In genomic region chr1:1959840-1960479, GRCh38 we compare ENCODE assay signal across 8 cellular contexts. TPM values are rescaled to one million over a fixed set of nuclear protein-coding genes. Genes with fewer than 3 reads are reported as not detected.
A peak's percentile ranks its signal among the peaks of the same experiment; 100 is the strongest.
DNase-seq lines count a peak whose midpoint lies in the region; ATAC-seq, FAIRE-seq and TF ChIP-seq lines count a peak whose summit lies in the region.

No MANE protein-coding gene starts in this region.

- peaks cover 6% of the 10 kb centered on the region; the same call in 1 of the 3 replicates for H3K4me1 ChIP-seq in A549
- peaks cover 86% of the 10 kb centered on the region for H3K4me1 ChIP-seq in HepG2 (ENCODE audit: insufficient read depth, low read length)

- TF ChIP-seq CTCF in A549 (IDR thresholded peaks at IDR 0.05): peak; percentile 75
- peak; percentile 98 for TF ChIP-seq CTCF in HepG2 (CRISPR knock-in tag; IDR thresholded peaks at IDR 0.05)

- H3K27me3 ChIP-seq in HepG2 (ENCODE audit: control insufficient read depth in 1 of 2, insufficient read depth in 2 of 2, low read length in 2 of 2): peaks cover 2 to 57% of the 10 kb centered on the region in 2 experiments; a peak in 4 of 5 replicates

- no peaks in the 10 kb centered on the region for H3K9me3 Mint-ChIP-seq in activated CD4-positive, alpha-beta T cell treated with anti-CD3 and anti-CD28 coated beads, Interleukin-2, amount 10 ng/mL, durations not matched to agents 24 days and 14 days

- H4K20me1 ChIP-seq in HepG2 (ENCODE audit: insufficient read depth, low read length): no peaks in the 10 kb centered on the region

- 5% methylated on average over 12 of the region's 23 CpGs for WGBS in A549 (ENCODE audit: missing lambda C conversion rate)
- WGBS in HepG2 (ENCODE audit: low lambda C conversion rate): 21% methylated on average over 4 of the region's 23 CpGs

- POLR2A ChIA-PET in A549 (lab: Yijun Ruan, JAX): interaction anchor here (1.6 kb wide), 1 partner anchor 85 kb away, joined by 5 read pairs; no protein-coding TSS in a partner anchor
- POLR2A ChIA-PET in HepG2 (lab: Yijun Ruan, JAX): interaction anchor here (1.0 to 1.9 kb wide), 5 partner anchors 16 to 85 kb away, joined by 3 to 9 read pairs (median 3); no protein-coding TSS in a partner anchor

- CTCF ChIA-PET in A549 (lab: Yijun Ruan, JAX): interaction anchor here (0.7 to 6.9 kb wide), 23 partner anchors 9 to 183 kb away, joined by 3 to 126 read pairs (median 3); no protein-coding TSS in a partner anchor
- CTCF ChIA-PET in HepG2 (lab: Yijun Ruan, JAX; ENCODE audit: low intra/inter-chr PET ratio, low total read pairs): interaction anchor here (1.6 to 3.3 kb wide), 3 partner anchors 14 to 86 kb away, joined by 5 to 30 read pairs (median 6); no protein-coding TSS in a partner anchor

- 0 out of 2 replicates have a peak overlapping the region, but pooled peaks have one; percentile 7 for H3K9ac ChIP-seq in HepG2 (ENCODE audit: insufficient read depth, low read depth, low read length)

- no peak for TF ChIP-seq EP300 in A549 (IDR thresholded peaks at IDR 0.05)
- TF ChIP-seq EP300 in HepG2 (IDR thresholded peaks at IDR 0.05; ENCODE audit: low read depth in 2 of 2, low read length in 2 of 2): peak in 1 of 2 experiments; percentile 62; a peak in 1 of 4 replicates
- TF ChIP-seq EP300 in HepG2 (CRISPR knock-in tag; IDR thresholded peaks at IDR 0.05; ENCODE audit: borderline replicate concordance): no peak; the same call in 1 of the 2 replicates

- H2AFZ ChIP-seq in HepG2 (ENCODE audit: low read length): no peak overlapping the region

- TF ChIP-seq POLR2A in A549 (IDR thresholded peaks at IDR 0.05; ENCODE audit: low read length): no peak
- TF ChIP-seq POLR2A in GM12892 (IDR thresholded peaks at IDR 0.05; ENCODE audit: low read depth, low read length): no peak
- no peak; a peak in 1 of 4 replicates for TF ChIP-seq POLR2A in HepG2 (IDR thresholded peaks at IDR 0.05; ENCODE audit: insufficient read depth in 1 of 2, low read depth in 2 of 2, low read length in 2 of 2)

- peaks cover 6% of the 10 kb centered on the region for H3K27me3 Mint-ChIP-seq in activated CD4-positive, alpha-beta T cell treated with anti-CD3 and anti-CD28 coated beads, Interleukin-2, amount 10 ng/mL, durations not matched to agents 24 days and 14 days

- H3K9me3 ChIP-seq in A549 (no peaks in the 10 kb centered on the region), HepG2 (ENCODE audit: low read length) (no peaks in the 10 kb centered on the region)

- H3K4me2 ChIP-seq in A549 (peak overlapping the region; percentile 96), HepG2 (ENCODE audit: low read depth, low read length) (peak overlapping the region; percentile 67)

- H3K36me3 ChIP-seq in HepG2 (replicated peaks in 1 of 2; ENCODE audit: control insufficient read depth in 1 of 2, insufficient read depth in 2 of 2, low read length in 2 of 2): no peaks in the 10 kb centered on the region

- intact Hi-C loops in activated CD4-positive, alpha-beta T cell treated with anti-CD3 and anti-CD28 coated beads, Interleukin-2, amount 10 ng/mL, durations not matched to agents 24 days and 14 days (cut with micrococcal nuclease): loop anchor here (2.0 kb wide), 1 partner anchor 85 kb away; no protein-coding TSS in a partner anchor
- intact Hi-C loops in HepG2 (cut with micrococcal nuclease; ENCODE audit: unreplicated experiment): loop anchor here (1.0 to 5.0 kb wide), 2 partner anchors 14 to 87 kb away; no protein-coding TSS in a partner anchor

- DNase-seq in A549 (ENCODE audit: low read depth in 1 of 2, low spot score in 1 of 2) (peak; percentile 78 to 89), GM12892 (ENCODE audit: insufficient read length) (peak; percentile 75), NCI-H446 (lab: John Stamatoyannopoulos, UW) (peak; percentile 55 to 79), dedifferentiated amniotic fluid mesenchymal stem cell (ENCODE audit: extremely low spot score) (peak; percentile 17), HepG2 (ENCODE audit: low spot score) (peak; percentile 81)
- peak; percentile 92 for DNase-seq in activated CD4-positive, alpha-beta T cell treated with anti-CD3 and anti-CD28 coated beads, Interleukin-2, amount 10 ng/mL, durations not matched to agents 24 days and 14 days
- DNase-seq in stimulated activated CD4-positive, alpha-beta T cell treated with anti-CD3 and anti-CD28 coated beads, TNF-alpha, amount 100 ng/mL, for 24 hours (ENCODE audit: low read depth in 3 of 3): peak; percentile 38 to 84 (median 45)

- H3K4me3 Mint-ChIP-seq in activated CD4-positive, alpha-beta T cell treated with anti-CD3 and anti-CD28 coated beads, Interleukin-2, amount 10 ng/mL, durations not matched to agents 24 days and 14 days: no peak overlapping the region

- no TSS peak for BruUV-seq in HepG2 (replicated peaks; lab: Mats Ljungman, UMichigan)

- H3K27ac ChIP-seq in A549 (peak overlapping the region; percentile 21 to 29; a peak in 2 of 6 replicates), HepG2 (ENCODE audit: extremely low read length, insufficient read depth, low read length) (no peak overlapping the region)

- H3K79me2 ChIP-seq in HepG2 (ENCODE audit: insufficient read depth, low read length): no peaks in the 10 kb centered on the region

- H3K4me1 Mint-ChIP-seq in activated CD4-positive, alpha-beta T cell treated with anti-CD3 and anti-CD28 coated beads, Interleukin-2, amount 10 ng/mL, durations not matched to agents 24 days and 14 days: no peaks in the 10 kb centered on the region

- peak overlapping the region; percentile 36 for H3K4me3 ChIP-seq in A549
- peak overlapping the region in 2 of 3 experiments; percentile 23 to 51; a peak in 2 of 6 replicates for H3K4me3 ChIP-seq in HepG2 (replicated peaks in 1 of 3; ENCODE audit: insufficient read depth in 1 of 3, low read depth in 2 of 3, low read length in 3 of 3)

- no peak overlapping the region for H3K27ac Mint-ChIP-seq in activated CD4-positive, alpha-beta T cell treated with anti-CD3 and anti-CD28 coated beads, Interleukin-2, amount 10 ng/mL, durations not matched to agents 24 days and 14 days

- in situ Hi-C loops in HepG2 (cut with HindIII; ENCODE audit: extremely low pct_ligation_motif_present, low pct_unique_long_range_greater_than_20kb): loop anchor here (5.0 kb wide), 1 partner anchor 87 kb away; no protein-coding TSS in a partner anchor

- TF ChIP-seq RAD21 in A549 (conservative IDR thresholded peaks at IDR 0.05 in 1 of 2, IDR thresholded peaks at IDR 0.05 in 1 of 2) (peak; percentile 62 to 71), HepG2 (CRISPR knock-in tag; IDR thresholded peaks at IDR 0.05) (peak; percentile 90)

- FAIRE-seq in A549 (lab: Jason Lieb, UNC): no peak
- FAIRE-seq in GM12892 (lab: Jason Lieb, UNC): no peak
- peak; percentile 70 for FAIRE-seq in HepG2 (lab: Jason Lieb, UNC)

- ATAC-seq in A549: peak; percentile 92 to 95
- ATAC-seq in HepG2: peak; percentile 81
- ATAC-seq in GM19395 (IDR thresholded peaks at IDR 0.05; ENCODE audit: unreplicated experiment): no peak

- no peaks in the 10 kb centered on the region for H3K36me3 Mint-ChIP-seq in activated CD4-positive, alpha-beta T cell treated with anti-CD3 and anti-CD28 coated beads, Interleukin-2, amount 10 ng/mL, durations not matched to agents 24 days and 14 days (ENCODE audit: low read depth)

RNA-seq across cellular contexts. Expression of gene TMEM52, which starts 40.9 kb away (rescaled TPM):
- 0.41 and 0.52 TPM in 2 replicates for polyA plus RNA-seq in A549 (2011; rRNA removed)
- 1.5 and 2.1 TPM in 2 replicates for polyA plus RNA-seq in A549 (2012; cell fraction: cytosol; rRNA removed)
- 2.4 and 3.5 TPM in 2 replicates for polyA plus RNA-seq in A549 (2012; cell fraction: nucleus; rRNA removed)
- polyA plus RNA-seq in A549 (2017; fragmentation: RNase III; extraction: RNeasy Plus Mini Kit Qiagen cat#74134 plus additional on column Dnase treatment): 0.36 to 0.38 TPM (median 0.37 TPM) in 3 replicates
- polyA minus RNA-seq in A549 (2011; rRNA and poly(A)+ RNA removed): 0.54 TPM in 1 of 2 replicates, not detected in the other
- polyA plus RNA-seq in GM12892 (2012; ENCODE audit: missing spikeins): not detected
- 1.1 and 3.1 TPM in 2 replicates for total RNA-seq in activated CD4-positive, alpha-beta T cell treated with anti-CD3 and anti-CD28 coated beads, Interleukin-2, amount 10 ng/mL, durations not matched to agents 24 days and 14 days
- total RNA-seq in HepG2 (2016; rRNA removed; fragmentation: Illumina TruSeq; extraction: Trizol): 12.9 and 18.7 TPM in 2 replicates
- total RNA-seq in HepG2 (2016; cell fraction: cytosol; rRNA removed; fragmentation: Illumina TruSeq; extraction: Trizol; ENCODE audit: low read depth): 49.1 and 56.2 TPM in 2 replicates
- 9.2 and 18.5 TPM in 2 replicates for total RNA-seq in HepG2 (2016; cell fraction: insoluble cytoplasmic fraction; rRNA removed; fragmentation: Illumina TruSeq; extraction: Trizol)
- 52.4 and 62.3 TPM in 2 replicates for total RNA-seq in HepG2 (2016; cell fraction: membrane; rRNA removed; fragmentation: Illumina TruSeq; extraction: Trizol)
- total RNA-seq in HepG2 (2016; cell fraction: nucleus; rRNA removed; fragmentation: Illumina TruSeq; extraction: Trizol): 7.7 and 11.9 TPM in 2 replicates
- polyA plus RNA-seq in HepG2 (2011; rRNA removed): 13.2 and 15.3 TPM in 2 replicates
- polyA plus RNA-seq in HepG2 (2011; cell fraction: cytosol; rRNA removed): 12.8 and 25.5 TPM in 2 replicates
- 29.4 and 36.3 TPM in 2 replicates for polyA plus RNA-seq in HepG2 (2011; cell fraction: nucleus; rRNA removed)
- polyA plus RNA-seq in HepG2 (2012): 6.6 and 7.8 TPM in 2 replicates
- polyA plus RNA-seq in HepG2 (2016; cell fraction: cytosol; fragmentation: Illumina TruSeq; extraction: Trizol; ENCODE audit: low read depth): 77.9 and 88.5 TPM in 2 replicates
- 13.6 and 17.5 TPM in 2 replicates for polyA plus RNA-seq in HepG2 (2016; cell fraction: insoluble cytoplasmic fraction; fragmentation: Illumina TruSeq; extraction: Trizol; ENCODE audit: low read depth)
- polyA plus RNA-seq in HepG2 (2016; cell fraction: membrane; fragmentation: Illumina TruSeq; extraction: Trizol; ENCODE audit: low read depth): 69.4 and 73.4 TPM in 2 replicates
- polyA plus RNA-seq in HepG2 (2016; cell fraction: nucleus; fragmentation: Illumina TruSeq; extraction: Trizol; ENCODE audit: insufficient read depth, low read depth): 21.1 and 21.2 TPM in 2 replicates
- polyA minus RNA-seq in HepG2 (2011; rRNA and poly(A)+ RNA removed; ENCODE audit: low replicate concordance): 1.1 and 27.0 TPM in 2 replicates
- 7.6 and 7.8 TPM in 2 replicates for polyA minus RNA-seq in HepG2 (2011; cell fraction: cytosol; rRNA and poly(A)+ RNA removed)
- polyA minus RNA-seq in HepG2 (2011; cell fraction: nucleus; rRNA and poly(A)+ RNA removed): 2.3 and 2.6 TPM in 2 replicates

RNA-seq across cellular contexts. Expression of gene CFAP74, which starts 43.6 kb away (rescaled TPM):
- polyA plus RNA-seq in A549 (2011; rRNA removed) (0.04 and 0.13 TPM in 2 replicates), A549 (2017; fragmentation: RNase III; extraction: RNeasy Plus Mini Kit Qiagen cat#74134 plus additional on column Dnase treatment) (0.03 to 0.05 TPM in 2 of 3 replicates, not detected in the other), HepG2 (2011; rRNA removed) (0.57 and 0.62 TPM in 2 replicates)
- polyA plus RNA-seq in A549 (2012; cell fraction: cytosol; rRNA removed): 0.08 TPM in 1 of 2 replicates, not detected in the other
- 0.10 and 0.16 TPM in 2 replicates for polyA plus RNA-seq in A549 (2012; cell fraction: nucleus; rRNA removed)
- polyA minus RNA-seq in A549 (2011; rRNA and poly(A)+ RNA removed): not detected in 2 replicates
- polyA plus RNA-seq in GM12892 (2012; ENCODE audit: missing spikeins): not detected
- total RNA-seq in activated CD4-positive, alpha-beta T cell treated with anti-CD3 and anti-CD28 coated beads, Interleukin-2, amount 10 ng/mL, durations not matched to agents 24 days and 14 days: not detected in 2 replicates
- total RNA-seq in HepG2 (2016; rRNA removed; fragmentation: Illumina TruSeq; extraction: Trizol): 0.27 TPM in 1 of 2 replicates, not detected in the other
- 0.09 TPM in 1 of 2 replicates, not detected in the other for total RNA-seq in HepG2 (2016; cell fraction: cytosol; rRNA removed; fragmentation: Illumina TruSeq; extraction: Trizol; ENCODE audit: low read depth)
- 0.09 and 0.10 TPM in 2 replicates for total RNA-seq in HepG2 (2016; cell fraction: insoluble cytoplasmic fraction; rRNA removed; fragmentation: Illumina TruSeq; extraction: Trizol)
- total RNA-seq in HepG2 (2016; cell fraction: membrane; rRNA removed; fragmentation: Illumina TruSeq; extraction: Trizol): 0.07 and 0.09 TPM in 2 replicates
- total RNA-seq in HepG2 (2016; cell fraction: nucleus; rRNA removed; fragmentation: Illumina TruSeq; extraction: Trizol): 0.28 and 0.66 TPM in 2 replicates
- 0.13 TPM in 2 replicates for polyA plus RNA-seq in HepG2 (2011; cell fraction: cytosol; rRNA removed)
- polyA plus RNA-seq in HepG2 (2011; cell fraction: nucleus; rRNA removed): 4.1 and 5.0 TPM in 2 replicates
- polyA plus RNA-seq in HepG2 (2012): 0.67 and 2.1 TPM in 2 replicates
- polyA plus RNA-seq in HepG2 (2016; cell fraction: cytosol; fragmentation: Illumina TruSeq; extraction: Trizol; ENCODE audit: low read depth): 0.05 TPM in 1 of 2 replicates, not detected in the other
- polyA plus RNA-seq in HepG2 (2016; cell fraction: insoluble cytoplasmic fraction; fragmentation: Illumina TruSeq; extraction: Trizol; ENCODE audit: low read depth): 0.08 and 0.10 TPM in 2 replicates
- polyA plus RNA-seq in HepG2 (2016; cell fraction: membrane; fragmentation: Illumina TruSeq; extraction: Trizol; ENCODE audit: low read depth): 0.11 TPM in 1 of 2 replicates, not detected in the other
- polyA plus RNA-seq in HepG2 (2016; cell fraction: nucleus; fragmentation: Illumina TruSeq; extraction: Trizol; ENCODE audit: insufficient read depth, low read depth): 0.48 and 0.64 TPM in 2 replicates
- polyA minus RNA-seq in HepG2 (2011; rRNA and poly(A)+ RNA removed; ENCODE audit: low replicate concordance): 0.56 TPM in 1 of 2 replicates, not detected in the other
- polyA minus RNA-seq in HepG2 (2011; cell fraction: cytosol; rRNA and poly(A)+ RNA removed): 0.20 TPM in 1 of 2 replicates, not detected in the other
- 0.77 and 0.99 TPM in 2 replicates for polyA minus RNA-seq in HepG2 (2011; cell fraction: nucleus; rRNA and poly(A)+ RNA removed)

RNA-seq across cellular contexts. Expression of gene CALML6, which starts 44.9 kb away (rescaled TPM):
- polyA plus RNA-seq in A549 (2011; rRNA removed) (0.29 and 0.49 TPM in 2 replicates), A549 (2017; fragmentation: RNase III; extraction: RNeasy Plus Mini Kit Qiagen cat#74134 plus additional on column Dnase treatment) (0.35 to 0.55 TPM (median 0.49 TPM) in 3 replicates), HepG2 (2011; rRNA removed) (0.12 TPM in 1 of 2 replicates, not detected in the other)
- polyA plus RNA-seq in A549 (2012; cell fraction: cytosol; rRNA removed): 0.08 and 0.12 TPM in 2 replicates
- 2.3 and 2.7 TPM in 2 replicates for polyA plus RNA-seq in A549 (2012; cell fraction: nucleus; rRNA removed)
- not detected in 2 replicates for polyA minus RNA-seq in A549 (2011; rRNA and poly(A)+ RNA removed)
- polyA plus RNA-seq in GM12892 (2012; ENCODE audit: missing spikeins): 0.32 TPM
- total RNA-seq in activated CD4-positive, alpha-beta T cell treated with anti-CD3 and anti-CD28 coated beads, Interleukin-2, amount 10 ng/mL, durations not matched to agents 24 days and 14 days: 0.59 TPM in 1 of 2 replicates, not detected in the other
- total RNA-seq in HepG2 (2016; rRNA removed; fragmentation: Illumina TruSeq; extraction: Trizol): 0.11 TPM in 1 of 2 replicates, not detected in the other
- not detected in 2 replicates for total RNA-seq in HepG2 (2016; cell fraction: cytosol; rRNA removed; fragmentation: Illumina TruSeq; extraction: Trizol; ENCODE audit: low read depth)
- total RNA-seq in HepG2 (2016; cell fraction: insoluble cytoplasmic fraction; rRNA removed; fragmentation: Illumina TruSeq; extraction: Trizol): 0.13 TPM in 1 of 2 replicates, not detected in the other
- total RNA-seq in HepG2 (2016; cell fraction: membrane; rRNA removed; fragmentation: Illumina TruSeq; extraction: Trizol): not detected in 2 replicates
- not detected in 2 replicates for total RNA-seq in HepG2 (2016; cell fraction: nucleus; rRNA removed; fragmentation: Illumina TruSeq; extraction: Trizol)
- not detected in 2 replicates for polyA plus RNA-seq in HepG2 (2011; cell fraction: cytosol; rRNA removed)
- 0.80 and 1.5 TPM in 2 replicates for polyA plus RNA-seq in HepG2 (2011; cell fraction: nucleus; rRNA removed)
- polyA plus RNA-seq in HepG2 (2012): not detected in 2 replicates
- polyA plus RNA-seq in HepG2 (2016; cell fraction: cytosol; fragmentation: Illumina TruSeq; extraction: Trizol; ENCODE audit: low read depth): not detected in 2 replicates
- polyA plus RNA-seq in HepG2 (2016; cell fraction: insoluble cytoplasmic fraction; fragmentation: Illumina TruSeq; extraction: Trizol; ENCODE audit: low read depth): not detected in 2 replicates
- polyA plus RNA-seq in HepG2 (2016; cell fraction: membrane; fragmentation: Illumina TruSeq; extraction: Trizol; ENCODE audit: low read depth): not detected in 2 replicates
- polyA plus RNA-seq in HepG2 (2016; cell fraction: nucleus; fragmentation: Illumina TruSeq; extraction: Trizol; ENCODE audit: insufficient read depth, low read depth): 0.38 and 0.87 TPM in 2 replicates
- not detected in 2 replicates for polyA minus RNA-seq in HepG2 (2011; rRNA and poly(A)+ RNA removed; ENCODE audit: low replicate concordance)
- not detected in 2 replicates for polyA minus RNA-seq in HepG2 (2011; cell fraction: cytosol; rRNA and poly(A)+ RNA removed)
- 0.64 TPM in 1 of 2 replicates, not detected in the other for polyA minus RNA-seq in HepG2 (2011; cell fraction: nucleus; rRNA and poly(A)+ RNA removed)

RNA-seq across cellular contexts. Expression of gene GABRD, which starts 59.2 kb away (rescaled TPM):
- polyA plus RNA-seq in A549 (2011; rRNA removed): 0.12 and 0.17 TPM in 2 replicates
- polyA plus RNA-seq in A549 (2012; cell fraction: cytosol; rRNA removed): 0.33 and 0.86 TPM in 2 replicates
- polyA plus RNA-seq in A549 (2012; cell fraction: nucleus; rRNA removed): 0.90 and 1.5 TPM in 2 replicates
- 0.16 to 0.52 TPM (median 0.38 TPM) in 3 replicates for polyA plus RNA-seq in A549 (2017; fragmentation: RNase III; extraction: RNeasy Plus Mini Kit Qiagen cat#74134 plus additional on column Dnase treatment)
- 0.49 TPM in 1 of 2 replicates, not detected in the other for polyA minus RNA-seq in A549 (2011; rRNA and poly(A)+ RNA removed)
- not detected for polyA plus RNA-seq in GM12892 (2012; ENCODE audit: missing spikeins)
- not detected in 2 replicates for total RNA-seq in activated CD4-positive, alpha-beta T cell treated with anti-CD3 and anti-CD28 coated beads, Interleukin-2, amount 10 ng/mL, durations not matched to agents 24 days and 14 days
- not detected in 2 replicates for total RNA-seq in HepG2 (2016; rRNA removed; fragmentation: Illumina TruSeq; extraction: Trizol)
- not detected in 2 replicates for total RNA-seq in HepG2 (2016; cell fraction: cytosol; rRNA removed; fragmentation: Illumina TruSeq; extraction: Trizol; ENCODE audit: low read depth)
- not detected in 2 replicates for total RNA-seq in HepG2 (2016; cell fraction: insoluble cytoplasmic fraction; rRNA removed; fragmentation: Illumina TruSeq; extraction: Trizol)
- total RNA-seq in HepG2 (2016; cell fraction: membrane; rRNA removed; fragmentation: Illumina TruSeq; extraction: Trizol): not detected in 2 replicates
- not detected in 2 replicates for total RNA-seq in HepG2 (2016; cell fraction: nucleus; rRNA removed; fragmentation: Illumina TruSeq; extraction: Trizol)
- polyA plus RNA-seq in HepG2 (2011; rRNA removed): 0.22 TPM in 1 of 2 replicates, not detected in the other
- 0.09 TPM in 1 of 2 replicates, not detected in the other for polyA plus RNA-seq in HepG2 (2011; cell fraction: cytosol; rRNA removed)
- polyA plus RNA-seq in HepG2 (2011; cell fraction: nucleus; rRNA removed): 0.08 TPM in 1 of 2 replicates, not detected in the other
- polyA plus RNA-seq in HepG2 (2012): not detected in 2 replicates
- not detected in 2 replicates for polyA plus RNA-seq in HepG2 (2016; cell fraction: cytosol; fragmentation: Illumina TruSeq; extraction: Trizol; ENCODE audit: low read depth)
- polyA plus RNA-seq in HepG2 (2016; cell fraction: insoluble cytoplasmic fraction; fragmentation: Illumina TruSeq; extraction: Trizol; ENCODE audit: low read depth): not detected in 2 replicates
- not detected in 2 replicates for polyA plus RNA-seq in HepG2 (2016; cell fraction: membrane; fragmentation: Illumina TruSeq; extraction: Trizol; ENCODE audit: low read depth)
- polyA plus RNA-seq in HepG2 (2016; cell fraction: nucleus; fragmentation: Illumina TruSeq; extraction: Trizol; ENCODE audit: insufficient read depth, low read depth): not detected in 2 replicates
- polyA minus RNA-seq in HepG2 (2011; rRNA and poly(A)+ RNA removed; ENCODE audit: low replicate concordance): 0.51 TPM in 1 of 2 replicates, not detected in the other
- not detected in 2 replicates for polyA minus RNA-seq in HepG2 (2011; cell fraction: cytosol; rRNA and poly(A)+ RNA removed)
- not detected in 2 replicates for polyA minus RNA-seq in HepG2 (2011; cell fraction: nucleus; rRNA and poly(A)+ RNA removed)

Comparison
In these comparisons a context has a peak if more than half of its experiments do, and no peak if none do; other contexts are left out.
1. DNase-seq: peak in every context shown above with its lines; median percentile 92 in activated CD4-positive, alpha-beta T cell treated with anti-CD3 and anti-CD28 coated beads, Interleukin-2, amount 10 ng/mL, durations not matched to agents 24 days and 14 days; 84 in A549; 81 in HepG2; 75 in GM12892; 67 in NCI-H446; 45 in stimulated activated CD4-positive, alpha-beta T cell treated with anti-CD3 and anti-CD28 coated beads, TNF-alpha, amount 100 ng/mL, for 24 hours; 17 in dedifferentiated amniotic fluid mesenchymal stem cell.
2. Of the 38 proteins assayed by ChIP-seq in both HepG2 and A549: peak only in HepG2: BHLHE40, ESRRA, HMGXB4, JUN, JUNB, KDM1A and 7 more; only in A549: none; in both: CTCF, RAD21 and SMC3; in neither: 19; mixed calls (peak in some experiments, not most) for 3.